ENCODE assay signal across 35 cellular contexts in the genomic region with DNA sequence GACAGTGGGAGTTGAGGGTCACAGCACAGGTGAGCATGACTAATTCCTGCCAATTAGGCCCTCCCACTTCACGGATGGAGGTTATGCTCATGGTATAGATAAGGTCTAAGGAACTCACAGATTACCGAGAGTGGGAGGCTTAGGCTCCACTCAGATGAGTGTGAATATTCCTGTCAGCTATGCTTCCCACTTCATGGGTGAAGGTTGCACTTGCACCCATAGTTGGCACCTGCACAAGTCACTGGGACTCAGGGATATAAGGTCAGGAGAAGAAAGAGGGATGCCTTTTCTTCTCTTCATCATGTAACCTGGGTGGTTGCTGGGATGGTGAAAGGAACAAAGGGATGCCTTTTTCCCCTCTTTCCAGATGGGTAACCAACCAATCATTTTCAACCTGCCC.
DNase-seq lines count a peak whose midpoint lies in the region; ATAC-seq, FAIRE-seq and TF ChIP-seq lines count a peak whose summit lies in the region.
"Had no signal": no experiment of that assay in that cellular context is flagged by ENCODE, and none has a peak within 500 bp of the region (broad histone marks: within the 10 kb centered on the region; RNA-seq: fewer than 3 reads in every experiment).

No MANE protein-coding gene starts in this region.

- H3K9ac ChIP-seq in HepG2 (ENCODE audit: insufficient read depth, low read depth, low read length) (no peak overlapping the region), liver (ENCODE audit: low read depth in 1 of 2, low read length in 2 of 2) (no peak overlapping the region)
- H3K9ac ChIP-seq: BLaER1; BLaER1 treated with 17β-estradiol and CSF1 and Interleukin-3, amounts not matched to agents 10 nM and 100 nM had no signal

- FAIRE-seq in HepG2 (lab: Jason Lieb, UNC), result no peak
- peak; percentile 77 for FAIRE-seq in bronchial epithelial cell (lab: Jason Lieb, UNC)
- FAIRE-seq: A204.1, A549, D721Med had no signal

- BruUV-seq in HepG2 (replicated peaks; lab: Mats Ljungman, UMichigan), result no TSS peak

- POLR2A ChIA-PET in HepG2 (lab: Yijun Ruan, JAX) (no interaction called here), HEK293 (lab: Yijun Ruan, JAX) (no interaction called here)

- in situ Hi-C loops in HepG2 (cut with HindIII; ENCODE audit: extremely low pct_ligation_motif_present, low pct_unique_long_range_greater_than_20kb), result no loop called here

- H3K36me3 ChIP-seq in HepG2 (replicated peaks in 1 of 2; ENCODE audit: control insufficient read depth in 1 of 2, insufficient read depth in 2 of 2, low read length in 2 of 2) (no peaks in the 10 kb centered on the region), right lobe of liver (no peaks in the 10 kb centered on the region), HEK293 (ENCODE audit: control insufficient read depth in 2 of 2, insufficient read depth in 1 of 2, low read length in 2 of 2) (no peaks in the 10 kb centered on the region), bronchial epithelial cell (ENCODE audit: control insufficient read depth, insufficient read depth, low read length) (no peaks in the 10 kb centered on the region), liver (ENCODE audit: control insufficient read depth in 4 of 4, insufficient read depth in 3 of 4, low read depth in 1 of 4, low read length in 3 of 4) (no peaks in the 10 kb centered on the region)
- H3K36me3 ChIP-seq: BE2C; BLaER1; BLaER1 treated with 17β-estradiol and CSF1 and Interleukin-3, amounts not matched to agents 10 nM and 100 nM had no signal

- no peak overlapping the region for H3K4me2 ChIP-seq in HepG2 (ENCODE audit: low read depth, low read length)
- H3K4me2 ChIP-seq: A549; BLaER1; BLaER1 treated with 17β-estradiol and CSF1 and Interleukin-3, amounts not matched to agents 10 nM and 100 nM had no signal

- no peak for DNase-seq in HepG2 (ENCODE audit: low spot score)
- no peak for DNase-seq in right lobe of liver
- DNase-seq in bronchial epithelial cell (ENCODE audit: low read depth), result no peak
- DNase-seq in OCI-M1 (lab: John Stamatoyannopoulos, UW), result no peak
- DNase-seq: 8988T; ACHN; AML-193; BE2C; C1 segment of cervical spinal cord; Caco-2; Calu3; CD4-positive, alpha-beta memory T cell; CD4-positive, alpha-beta T cell; CD4-positive, CD25-positive, alpha-beta regulatory T cell; CD8-positive, alpha-beta memory T cell; CD8-positive, alpha-beta T cell; COR-L47; DMS 273 treated with DMSO at 0.1 percent for 48 hours; DMS153; DMS53; DMS79; DMS79 treated with DMSO at 0.1 percent for 48 hours; DND-41; EL had no signal

- H3K79me2 ChIP-seq in HepG2 (ENCODE audit: insufficient read depth, low read length), result no peaks in the 10 kb centered on the region

- TF ChIP-seq EP300 in HepG2 (IDR thresholded peaks at IDR 0.05; ENCODE audit: low read depth in 2 of 2, low read length in 2 of 2), result no peak
- TF ChIP-seq EP300 in HepG2 (CRISPR knock-in tag; IDR thresholded peaks at IDR 0.05; ENCODE audit: borderline replicate concordance), result no peak

- H3K27ac ChIP-seq in HepG2 (ENCODE audit: extremely low read length, insufficient read depth, low read length) (no peak overlapping the region), right lobe of liver (no peak overlapping the region), HEK293 (ENCODE audit: extremely low read depth, low read depth, low read length) (no peak overlapping the region), liver (ENCODE audit: low read depth in 1 of 2, low read length in 2 of 2) (no peak overlapping the region)
- H3K27ac ChIP-seq: 22Rv1; A549; BLaER1; BLaER1 treated with 17β-estradiol and CSF1 and Interleukin-3, amounts not matched to agents 10 nM and 100 nM; C4-2B had no signal

- TF ChIP-seq RAD21 in HepG2 (CRISPR knock-in tag; IDR thresholded peaks at IDR 0.05), result no peak
- no peak for TF ChIP-seq RAD21 in liver (IDR thresholded peaks at IDR 0.05)

- WGBS in HepG2 (ENCODE audit: low lambda C conversion rate), result 0% methylated on average over 2 of the region's 2 CpGs
- 71% methylated on average over 1 of the region's 2 CpGs for WGBS in right lobe of liver (ENCODE audit: insufficient coverage, low coverage, low lambda C conversion rate, missing lambda C conversion rate)
- 77% methylated on average over 2 of the region's 2 CpGs for WGBS in liver

- TF ChIP-seq POLR2A in HepG2 (IDR thresholded peaks at IDR 0.05; ENCODE audit: insufficient read depth in 1 of 2, low read depth in 2 of 2, low read length in 2 of 2) (no peak), right lobe of liver (IDR thresholded peaks at IDR 0.05) (no peak)

- H3K4me1 ChIP-seq in HepG2 (ENCODE audit: insufficient read depth, low read length) (no peaks in the 10 kb centered on the region), right lobe of liver (no peaks in the 10 kb centered on the region), HEK293 (ENCODE audit: control insufficient read depth, insufficient read depth, low read length) (no peaks in the 10 kb centered on the region), liver (ENCODE audit: control insufficient read depth in 4 of 4, insufficient read depth in 4 of 4, low read length in 3 of 4) (no peaks in the 10 kb centered on the region)
- H3K4me1 ChIP-seq: BE2C; BLaER1; BLaER1 treated with 17β-estradiol and CSF1 and Interleukin-3, amounts not matched to agents 10 nM and 100 nM; Caco-2 had no signal

- intact Hi-C loops in HepG2 (cut with micrococcal nuclease; ENCODE audit: unreplicated experiment), result no loop called here
- intact Hi-C loops in right lobe of liver (cut with DNase I), result no loop called here

- ATAC-seq in HepG2, result no peak
- ATAC-seq in right lobe of liver, result no peak
- no peak for ATAC-seq in GM21737 (IDR thresholded peaks at IDR 0.05; ENCODE audit: unreplicated experiment)
- no peak for ATAC-seq in GM18909 (IDR thresholded peaks at IDR 0.05; ENCODE audit: poor library complexity, unreplicated experiment)
- ATAC-seq: A549; CD8-positive, alpha-beta T cell had no signal

- TF ChIP-seq CTCF in HepG2 (CRISPR knock-in tag; IDR thresholded peaks at IDR 0.05) (no peak), right lobe of liver (IDR thresholded peaks at IDR 0.05) (no peak), HEK293 (tag by site-specific recombination; IDR thresholded peaks at IDR 0.05) (no peak), bronchial epithelial cell (IDR thresholded peaks at IDR 0.05; ENCODE audit: insufficient read depth, low read length, severe bottlenecking) (no peak), liver (IDR thresholded peaks at IDR 0.05; ENCODE audit: low read depth, low read length, missing input control) (no peak)

- CTCF ChIA-PET in HepG2 (lab: Yijun Ruan, JAX; ENCODE audit: low intra/inter-chr PET ratio, low total read pairs), result no interaction called here
- CTCF ChIA-PET in HEK293 (lab: Yijun Ruan, JAX), result no interaction called here

- H3K9me3 ChIP-seq in HepG2 (ENCODE audit: low read length) (peaks cover 21% of the 10 kb centered on the region), right lobe of liver (no peaks in the 10 kb centered on the region), HEK293 (ENCODE audit: control insufficient read depth, insufficient read depth, low read depth, low read length) (no peaks in the 10 kb centered on the region), liver (ENCODE audit: control insufficient read depth in 4 of 4, low read length in 3 of 4) (peaks cover 8 to 23% (median 15%) of the 10 kb centered on the region in 4 donors)
- H3K9me3 ChIP-seq: BE2C, Caco-2 had no signal

- H4K20me1 ChIP-seq in HepG2 (ENCODE audit: insufficient read depth, low read length), result no peaks in the 10 kb centered on the region
- H4K20me1 ChIP-seq: BLaER1; BLaER1 treated with 17β-estradiol and CSF1 and Interleukin-3, amounts not matched to agents 10 nM and 100 nM had no signal

- H3K27me3 ChIP-seq in HepG2 (ENCODE audit: control insufficient read depth in 1 of 2, insufficient read depth in 2 of 2, low read length in 2 of 2) (no peaks in the 10 kb centered on the region), right lobe of liver (no peaks in the 10 kb centered on the region), bronchial epithelial cell (ENCODE audit: control insufficient read depth, insufficient read depth, low read length) (no peaks in the 10 kb centered on the region), liver (ENCODE audit: control insufficient read depth in 4 of 4, insufficient read depth in 4 of 4, low read length in 3 of 4) (no peaks in the 10 kb centered on the region)
- H3K27me3 ChIP-seq: BE2C; BLaER1; BLaER1 treated with 17β-estradiol and CSF1 and Interleukin-3, amounts not matched to agents 10 nM and 100 nM had no signal

- H3K4me3 ChIP-seq in HepG2 (replicated peaks in 1 of 3; ENCODE audit: insufficient read depth in 1 of 3, low read depth in 2 of 3, low read length in 3 of 3) (no peak overlapping the region), right lobe of liver (no peak overlapping the region), HEK293 (ENCODE audit: low read depth, low read length) (no peak overlapping the region), bronchial epithelial cell (ENCODE audit: low read depth, low read length) (no peak overlapping the region), liver (ENCODE audit: low read depth in 1 of 3, low read length in 3 of 3) (peak overlapping the region in 2 of 3 donors; percentile 8 to 35)
- H3K4me3 ChIP-seq: A549; BLaER1; BLaER1 treated with 17β-estradiol and CSF1 and Interleukin-3, amounts not matched to agents 10 nM and 100 nM had no signal

- H2AFZ ChIP-seq in HepG2 (ENCODE audit: low read length), result no peak overlapping the region

TF ChIP-seq in HepG2, 621 proteins besides CTCF, POLR2A, EP300 and RAD21:
- TF ChIP-seq SMAD9 (CRISPR knock-in tag; IDR thresholded peaks at IDR 0.05), result no peak
- peak; percentile 92; the same call in 1 of the 2 replicates for TF ChIP-seq ZNF616 (CRISPR knock-in tag; IDR thresholded peaks at IDR 0.05; ENCODE audit: low read depth)

TF ChIP-seq in HEK293, 187 proteins besides CTCF, POLR2A, EP300 and RAD21 (continues in another document):
- peak; percentile 47; the same call in 1 of the 2 replicates for TF ChIP-seq TRIM28 (IDR thresholded peaks at IDR 0.05; ENCODE audit: borderline replicate concordance, low read length)
- TF ChIP-seq ZNF175 (tag by site-specific recombination; IDR thresholded peaks at IDR 0.05), result no peak

TF ChIP-seq in liver, 16 proteins besides CTCF, POLR2A, EP300 and RAD21:
- TF ChIP-seq MAX (IDR thresholded peaks at IDR 0.05), result no peak
- no peak for TF ChIP-seq TAF1 (conservative IDR thresholded peaks at IDR 0.05)
- no peak for TF ChIP-seq RXRA (IDR thresholded peaks at IDR 0.05)
- no peak for TF ChIP-seq GABPA (IDR thresholded peaks at IDR 0.05 in 1 of 2, conservative IDR thresholded peaks at IDR 0.05 in 1 of 2)
TF ChIP-seq in liver: peak in this region for 0.

Comparison
In these comparisons a context has a peak if more than half of its experiments do, and no peak if none do; other contexts are left out.
1. H3K4me3 ChIP-seq: peak in liver (2 of 3); none in HepG2 (0 of 3), right lobe of liver (0 of 3), HEK293 (single experiment) and bronchial epithelial cell (single experiment).
2. Of the 63 proteins assayed by ChIP-seq in both HepG2 and HEK293: peak only in HepG2: none; only in HEK293: SETDB1; in both: none; in neither: 62.